In genomic region chrX:47518105-47518504, GRCh38 we compare ENCODE assay signal across 32 cellular contexts. TPM values are rescaled to one million over a fixed set of nuclear protein-coding genes. Genes with fewer than 3 reads are reported as not detected.
DNase-seq lines count a peak whose midpoint lies in the region; TF ChIP-seq lines count a peak whose summit lies in the region.
"Had no signal": no experiment of that assay in that cellular context is flagged by ENCODE, and none has a peak within 500 bp of the region (broad histone marks: within the 10 kb centered on the region; RNA-seq: fewer than 3 reads in every experiment).

No MANE protein-coding gene starts in this region.

- CTCF ChIA-PET in activated naive CD4-positive, alpha-beta T cell treated with anti-CD3 and anti-CD28 coated beads, Interleukin-2, amount 10 ng/mL, durations not matched to agents 7 days and 5 days (lab: Charles Lee): interaction anchor here (1.6 kb wide), 1 partner anchor 21 kb away, joined by 6 read pairs; no protein-coding TSS in a partner anchor

- TF ChIP-seq CTCF in dorsolateral prefrontal cortex (IDR thresholded peaks at IDR 0.05 in 54 of 56, conservative IDR thresholded peaks at IDR 0.05 in 2 of 56; ENCODE audit: low read depth in 1 of 56, partially characterized antibody in 56 of 56): no peak

- H3K9me3 Mint-ChIP-seq in activated naive CD4-positive, alpha-beta T cell treated with anti-CD3 and anti-CD28 coated beads, Interleukin-2, amount 10 ng/mL, durations not matched to agents 7 days and 5 days: no peaks in the 10 kb centered on the region
- H3K9me3 Mint-ChIP-seq: activated naive CD8-positive, alpha-beta T cell treated with anti-CD3 and anti-CD28 coated beads, Interleukin-2, amount 50 U/mL, for 24 hours had no signal

- DNase-seq in HT1080 (ENCODE audit: low read depth): peak; percentile 67
- DNase-seq in SK-N-DZ (ENCODE audit: low spot score): peak; percentile 16
- peak; percentile 83 for DNase-seq in islet precursor cell
- peak; percentile 3 for DNase-seq in renal cortical epithelial cell (ENCODE audit: low read depth)
- no peak for DNase-seq in activated naive CD4-positive, alpha-beta T cell treated with anti-CD3 and anti-CD28 coated beads, Interleukin-2, amount 10 ng/mL, durations not matched to agents 7 days and 5 days
- DNase-seq in NCI-H1436 (lab: John Stamatoyannopoulos, UW): no peak
- no peak for DNase-seq in dorsolateral prefrontal cortex
- no peak for DNase-seq in activated CD4-positive, alpha-beta T cell treated with anti-CD3 and anti-CD28 coated beads, Interleukin-2, amount 50 U/mL, for 4 hours
- DNase-seq: activated CD4-positive, alpha-beta T cell treated with anti-CD3 and anti-CD28 coated beads, Interleukin-2, amount 50 U/mL, for 1 hour; activated CD4-positive, CD25-positive, alpha-beta regulatory T cell; activated naive CD8-positive, alpha-beta T cell treated with anti-CD3 and anti-CD28 coated beads, Interleukin-2, amount 50 U/mL, for 24 hours; activated T-cell treated with anti-CD3 and anti-CD28 coated beads, Interleukin-2, amount 50 U/mL, for 48 hours; central memory CD4-positive, alpha-beta T cell; cortex of kidney; foreskin keratinocyte; HCEC 1CT; heart left ventricle; kidney; naive thymus-derived CD4-positive, alpha-beta T cell; NCI-H1105; NCI-H1930; NCI-H526 treated with DMSO at 0.1 percent for 48 hours; occipital lobe; sigmoid colon; stimulated activated CD4-positive, alpha-beta T cell treated with anti-CD3 and anti-CD28 coated beads, Interleukin-15, amount 100 ng/mL, for 24 hours; stimulated activated CD4-positive, alpha-beta T cell treated with anti-CD3 and anti-CD28 coated beads, Interleukin-4, amount 100 ng/mL, for 4 hours; T-helper 1 cell; upper lobe of left lung had no signal

- H3K27me3 Mint-ChIP-seq in activated naive CD4-positive, alpha-beta T cell treated with anti-CD3 and anti-CD28 coated beads, Interleukin-2, amount 10 ng/mL, durations not matched to agents 7 days and 5 days: peaks cover 4% of the 10 kb centered on the region
- H3K27me3 Mint-ChIP-seq: activated naive CD8-positive, alpha-beta T cell treated with anti-CD3 and anti-CD28 coated beads, Interleukin-2, amount 50 U/mL, for 24 hours had no signal

- H3K27me3 ChIP-seq in dorsolateral prefrontal cortex: peaks cover 0 to 43% (median 10%) of the 10 kb centered on the region in 45 donors
- H3K27me3 ChIP-seq: esophagus muscularis mucosa, foreskin keratinocyte, sigmoid colon, upper lobe of left lung had no signal

- H3K4me3 Mint-ChIP-seq in activated naive CD4-positive, alpha-beta T cell treated with anti-CD3 and anti-CD28 coated beads, Interleukin-2, amount 10 ng/mL, durations not matched to agents 7 days and 5 days: no peak overlapping the region
- H3K4me3 Mint-ChIP-seq: activated naive CD8-positive, alpha-beta T cell treated with anti-CD3 and anti-CD28 coated beads, Interleukin-2, amount 50 U/mL, for 24 hours; IgD-negative memory B cell; naive thymus-derived CD4-positive, alpha-beta T cell had no signal

- no peak overlapping the region for H3K27ac ChIP-seq in dorsolateral prefrontal cortex
- H3K27ac ChIP-seq: BLaER1 treated with 17β-estradiol and CSF1 and Interleukin-3, amounts not matched to agents 10 nM and 100 nM; esophagus muscularis mucosa; foreskin keratinocyte; heart left ventricle; prostate gland; sigmoid colon; upper lobe of left lung had no signal

- intact Hi-C loops in dorsolateral prefrontal cortex (cut with DNase I): no loop called here

- peaks cover 13% of the 10 kb centered on the region for H3K4me1 Mint-ChIP-seq in activated naive CD4-positive, alpha-beta T cell treated with anti-CD3 and anti-CD28 coated beads, Interleukin-2, amount 10 ng/mL, durations not matched to agents 7 days and 5 days

- H3K4me3 ChIP-seq in dorsolateral prefrontal cortex: no peak overlapping the region
- H3K4me3 ChIP-seq: BLaER1 treated with 17β-estradiol and CSF1 and Interleukin-3, amounts not matched to agents 10 nM and 100 nM; esophagus muscularis mucosa; heart left ventricle; prostate gland; sigmoid colon; upper lobe of left lung had no signal

- H3K27ac Mint-ChIP-seq in activated naive CD4-positive, alpha-beta T cell treated with anti-CD3 and anti-CD28 coated beads, Interleukin-2, amount 10 ng/mL, durations not matched to agents 7 days and 5 days: no peak overlapping the region
- H3K27ac Mint-ChIP-seq: activated naive CD8-positive, alpha-beta T cell treated with anti-CD3 and anti-CD28 coated beads, Interleukin-2, amount 50 U/mL, for 24 hours; IgD-negative memory B cell; naive thymus-derived CD4-positive, alpha-beta T cell had no signal

- no peaks in the 10 kb centered on the region for H3K36me3 Mint-ChIP-seq in activated naive CD4-positive, alpha-beta T cell treated with anti-CD3 and anti-CD28 coated beads, Interleukin-2, amount 10 ng/mL, durations not matched to agents 7 days and 5 days
- H3K36me3 Mint-ChIP-seq: IgD-negative memory B cell; naive thymus-derived CD4-positive, alpha-beta T cell had no signal

RNA-seq across cellular contexts. Expression of gene ZNF41, which starts 35.1 kb away (rescaled TPM):
- total RNA-seq in HT1080 (2014; rRNA removed; shearing (Covaris generic)): 8.4 and 8.6 TPM in 2 replicates
- polyA plus RNA-seq in HT1080 (2015; cell fraction: cytosol; rRNA removed): 4.0 and 5.8 TPM in 2 replicates
- 4.7 and 4.8 TPM in 2 replicates for polyA plus RNA-seq in HT1080 (2015; cell fraction: nucleus; rRNA removed)
- 4.5 and 4.9 TPM in 2 replicates for polyA plus RNA-seq in SK-N-DZ (2014; cell fraction: cytosol; rRNA removed)
- 7.2 and 7.8 TPM in 2 replicates for polyA plus RNA-seq in SK-N-DZ (2014; cell fraction: nucleus; rRNA removed)
- total RNA-seq in renal cortical epithelial cell (7.3 and 11.2 TPM in 2 replicates), dorsolateral prefrontal cortex (10 to 100 TPM in 117 of 120 experiments, 1 to 10 TPM in 3; 9.2 to 19.2 (median 13.6) TPM)

RNA-seq across cellular contexts. Expression of gene ARAF, which starts 42.9 kb away (rescaled TPM):
- total RNA-seq in HT1080 (2014; rRNA removed; shearing (Covaris generic)): 25.0 and 32.4 TPM in 2 replicates
- 43.2 and 48.4 TPM in 2 replicates for polyA plus RNA-seq in HT1080 (2015; cell fraction: cytosol; rRNA removed)
- polyA plus RNA-seq in HT1080 (2015; cell fraction: nucleus; rRNA removed): 43.6 and 55.9 TPM in 2 replicates
- 13.5 and 16.3 TPM in 2 replicates for polyA plus RNA-seq in SK-N-DZ (2014; cell fraction: cytosol; rRNA removed)
- polyA plus RNA-seq in SK-N-DZ (2014; cell fraction: nucleus; rRNA removed): 29.3 and 39.9 TPM in 2 replicates
- total RNA-seq in renal cortical epithelial cell (11.3 and 28.5 TPM in 2 replicates), dorsolateral prefrontal cortex (10 to 100 TPM; 19.3 to 46.5 (median 30.2) TPM)

Comparison
In these comparisons a context has a peak if more than half of its experiments do, and no peak if none do; other contexts are left out.
1. DNase-seq: peak in HT1080 (single experiment), SK-N-DZ (single experiment), islet precursor cell (single experiment) and renal cortical epithelial cell (single experiment); none in activated naive CD4-positive, alpha-beta T cell treated with anti-CD3 and anti-CD28 coated beads, Interleukin-2, amount 10 ng/mL, durations not matched to agents 7 days and 5 days (single experiment), NCI-H1436 (single experiment), dorsolateral prefrontal cortex (0 of 10) and activated CD4-positive, alpha-beta T cell treated with anti-CD3 and anti-CD28 coated beads, Interleukin-2, amount 50 U/mL, for 4 hours (0 of 2).